8 cellular contexts compared by ENCODE assay signal in the genomic region with DNA sequence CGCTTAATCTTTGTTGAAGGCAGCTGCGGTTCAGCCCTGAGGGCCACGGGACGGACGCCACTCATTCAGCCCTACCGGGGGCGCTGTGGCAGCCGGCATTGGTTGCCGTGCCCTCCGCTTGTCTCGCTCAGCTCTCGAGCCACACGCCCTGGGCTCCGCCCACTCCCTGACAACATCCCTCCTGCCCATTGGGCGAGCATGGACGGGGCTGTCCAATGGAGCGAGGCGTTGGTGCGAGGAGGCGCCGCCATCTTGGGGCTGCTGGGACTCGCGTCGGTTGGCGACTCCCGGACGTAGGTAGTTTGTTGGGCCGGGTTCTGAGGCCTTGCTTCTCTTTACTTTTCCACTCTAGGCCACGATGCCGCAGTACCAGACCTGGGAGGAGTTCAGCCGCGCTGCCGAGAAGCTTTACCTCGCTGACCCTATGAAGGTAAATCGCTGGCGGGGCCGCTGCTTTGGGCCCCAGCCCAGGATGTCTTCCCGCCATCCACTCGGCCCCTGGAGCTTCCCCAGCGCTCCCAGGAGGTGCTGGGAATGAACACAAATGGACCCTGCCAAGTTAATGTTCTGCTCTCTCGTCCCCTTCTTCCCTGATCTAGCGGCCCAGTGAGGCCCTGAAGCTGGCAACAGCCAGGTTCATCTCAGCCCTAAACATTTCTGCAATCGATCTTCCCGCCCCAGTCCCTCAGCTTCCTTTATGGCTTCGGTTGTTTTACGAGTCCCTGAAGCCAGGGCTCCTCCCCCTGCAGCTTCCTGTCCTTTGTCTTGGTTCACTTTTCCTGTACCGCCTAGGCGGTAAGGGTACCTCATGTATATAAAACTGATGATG. TPM values are rescaled to one million over a fixed set of nuclear protein-coding genes. Genes with fewer than 3 reads are reported as not detected.
DNase-seq lines count a peak whose midpoint lies in the region; ATAC-seq, FAIRE-seq and TF ChIP-seq lines count a peak whose summit lies in the region.

A gene with protein sequence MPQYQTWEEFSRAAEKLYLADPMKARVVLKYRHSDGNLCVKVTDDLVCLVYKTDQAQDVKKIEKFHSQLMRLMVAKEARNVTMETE (plus strand): TSS at position 244 of the 829 bp plus-strand sequence. CDS start 115 bp downstream, at position 359.

- H3K27ac Mint-ChIP-seq in nephron = no peak within 1 kb of the TSS
- H3K27ac Mint-ChIP-seq in stimulated activated naive CD8-positive, alpha-beta T cell treated with anti-CD3 and anti-CD28 coated beads, Interleukin-15, amount 100 ng/mL, for 72 hours = no peak within 1 kb of the TSS

- H3K9me3 ChIP-seq in ES-I3 (ENCODE audit: control insufficient read depth, insufficient read depth, low read length) (no peaks in the 10 kb centered on the region), RWPE2 (ENCODE audit: severe bottlenecking) (no peaks in the 10 kb centered on the region)

- no peaks in the 10 kb centered on the region for H3K9me3 Mint-ChIP-seq in nephron
- H3K9me3 Mint-ChIP-seq in stimulated activated naive CD8-positive, alpha-beta T cell treated with anti-CD3 and anti-CD28 coated beads, Interleukin-15, amount 100 ng/mL, for 72 hours = peaks cover 4 to 7% of the 10 kb centered on the region in 2 donors

- H3K9ac ChIP-seq in ES-I3 (ENCODE audit: low read depth, low read length) = peak within 1 kb of the TSS; percentile 100

- peak within 1 kb of the TSS; percentile 87 for H3K27ac ChIP-seq in RWPE2 (ENCODE audit: poor library complexity, severe bottlenecking)

- peak; percentile 62; the same call in 1 of the 2 replicates for TF ChIP-seq POLR2A in H54 (IDR thresholded peaks at IDR 0.05; ENCODE audit: low read depth, low read length)

- H3K4me3 ChIP-seq in RWPE2 (ENCODE audit: severe bottlenecking) (peak within 1 kb of the TSS; percentile 62), fibroblast of the aortic adventitia (ENCODE audit: low read depth, low read length) (peak within 1 kb of the TSS; percentile 95)

- H3K36me3 Mint-ChIP-seq in nephron (ENCODE audit: low read depth) = peaks cover 13% of the 10 kb centered on the region

- peaks cover 4% of the 10 kb centered on the region for H3K27me3 Mint-ChIP-seq in nephron (ENCODE audit: low read depth)
- no peaks in the 10 kb centered on the region for H3K27me3 Mint-ChIP-seq in stimulated activated naive CD8-positive, alpha-beta T cell treated with anti-CD3 and anti-CD28 coated beads, Interleukin-15, amount 100 ng/mL, for 72 hours

- TF ChIP-seq CTCF in RWPE2 (IDR thresholded peaks at IDR 0.05; ENCODE audit: poor library complexity, severe bottlenecking) (peak; percentile 78), fibroblast of the aortic adventitia (IDR thresholded peaks at IDR 0.05; ENCODE audit: insufficient read depth, low read length) (peak; percentile 91), nephron (IDR thresholded peaks at IDR 0.05; ENCODE audit: unreplicated experiment in 3 of 3) (peak; percentile 84 to 97 (median 88))

- DNase-seq in H54 (ENCODE audit: insufficient read length, low spot score) (peak; percentile 90), LoVo (ENCODE audit: low spot score) (peak; percentile 99), RWPE2 (ENCODE audit: low spot score) (peak; percentile 93), fibroblast of the aortic adventitia (ENCODE audit: low read depth) (peak; percentile 96)
- peak; percentile 98 for DNase-seq in activated T-helper 9 cell treated with anti-CD3 and anti-CD28 coated beads, Interleukin-2, amount 50 U/mL, for 16 hours (ENCODE audit: low read depth)
- DNase-seq in stimulated activated naive CD8-positive, alpha-beta T cell treated with anti-CD3 and anti-CD28 coated beads, Interleukin-15, amount 100 ng/mL, for 72 hours = peak; percentile 98 to 100

- H3K4me3 Mint-ChIP-seq in nephron = no peak within 1 kb of the TSS
- H3K4me3 Mint-ChIP-seq in stimulated activated naive CD8-positive, alpha-beta T cell treated with anti-CD3 and anti-CD28 coated beads, Interleukin-15, amount 100 ng/mL, for 72 hours = no peak within 1 kb of the TSS

- peak; percentile 86 for FAIRE-seq in H54 (lab: Jason Lieb, UNC)

- H3K36me3 ChIP-seq in ES-I3 (ENCODE audit: insufficient read depth, low read length) = no peaks in the 10 kb centered on the region
- peaks cover 29% of the 10 kb centered on the region for H3K36me3 ChIP-seq in RWPE2 (ENCODE audit: low read depth)

- ATAC-seq in RWPE2 (ENCODE audit: low read depth) = peak; percentile 98
- peak; percentile 99 for ATAC-seq in stimulated activated naive CD8-positive, alpha-beta T cell treated with anti-CD3 and anti-CD28 coated beads, Interleukin-15, amount 100 ng/mL, for 72 hours

- H3K4me1 Mint-ChIP-seq in nephron = peaks cover 35% of the 10 kb centered on the region
- peaks cover 37% of the 10 kb centered on the region for H3K4me1 Mint-ChIP-seq in stimulated activated naive CD8-positive, alpha-beta T cell treated with anti-CD3 and anti-CD28 coated beads, Interleukin-15, amount 100 ng/mL, for 72 hours

- H3K27me3 ChIP-seq in RWPE2 (ENCODE audit: insufficient read depth, poor library complexity, severe bottlenecking) = no peaks in the 10 kb centered on the region

- H3K4me1 ChIP-seq in ES-I3 (ENCODE audit: insufficient read depth, low read length) (peaks cover 16% of the 10 kb centered on the region), RWPE2 (ENCODE audit: insufficient read depth, poor library complexity, severe bottlenecking) (peaks cover 4% of the 10 kb centered on the region)

RNA-seq across cellular contexts. Expression of the gene that starts here (rescaled TPM):
- total RNA-seq in fibroblast of the aortic adventitia (ENCODE audit: low replicate concordance) = 117 and 330 TPM in 2 replicates

Comparison
In these comparisons a context has a peak if more than half of its experiments do, and no peak if none do; other contexts are left out.
1. Peak in every context shown above with its lines: DNase-seq, ATAC-seq, H3K4me3 ChIP-seq and H3K27ac ChIP-seq.